ENCODE assay signal across 1 cellular context in genomic region chr4:24588216-24588954, GRCh38.
TF ChIP-seq lines count a peak whose summit lies in the region.

No MANE protein-coding gene starts in this region.

TF ChIP-seq in K562, 482 proteins besides CTCF, POLR2A, EP300 and RAD21 (continued from another document):
- TF ChIP-seq PBX2 (CRISPR knock-in tag; IDR thresholded peaks at IDR 0.05; ENCODE audit: low read depth) = no peak
- peak; percentile 80 for TF ChIP-seq PBX2 (tag; conservative IDR thresholded peaks at IDR 0.05; ENCODE audit: low read depth)
- peak; percentile 52; the same call in 1 of the 2 replicates for TF ChIP-seq ZNF644 (tag; IDR thresholded peaks at IDR 0.05; ENCODE audit: low read depth)
- TF ChIP-seq STAT5A (IDR thresholded peaks at IDR 0.05; ENCODE audit: borderline replicate concordance, low read length) = peak; percentile 49; the same call in 1 of the 2 replicates
- TF ChIP-seq POLR2H (tag; IDR thresholded peaks at IDR 0.05; ENCODE audit: low read depth) = no peak
- no peak for TF ChIP-seq NR0B1 (IDR thresholded peaks at IDR 0.05; ENCODE audit: partially characterized antibody)
- peak; percentile 89 for TF ChIP-seq ARID1B (IDR thresholded peaks at IDR 0.05)
- TF ChIP-seq NR1H2 (CRISPR knock-in tag; IDR thresholded peaks at IDR 0.05) = no peak
- peak; percentile 78; the same call in 1 of the 2 replicates for TF ChIP-seq FOXM1 (IDR thresholded peaks at IDR 0.05; ENCODE audit: low read depth)
- no peak for TF ChIP-seq FOXM1 (CRISPR knock-in tag; IDR thresholded peaks at IDR 0.05; ENCODE audit: low read depth)
- peak; percentile 75 for TF ChIP-seq SMARCA4 (IDR thresholded peaks at IDR 0.05)
- peak; percentile 82 for TF ChIP-seq NCOR1 (IDR thresholded peaks at IDR 0.05)
- no peak for TF ChIP-seq CUX1 (CRISPR knock-in tag; IDR thresholded peaks at IDR 0.05)
- no peak for TF ChIP-seq ZNF518B (CRISPR knock-in tag; IDR thresholded peaks at IDR 0.05)
- TF ChIP-seq HNRNPLL (IDR thresholded peaks at IDR 0.05; ENCODE audit: low read depth, low read length, poor library complexity, severe bottlenecking) = no peak
- TF ChIP-seq COPS2 (conservative IDR thresholded peaks at IDR 0.05) = no peak
- peak; percentile 48; the same call in 1 of the 2 replicates for TF ChIP-seq ZNF766 (CRISPR knock-in tag; conservative IDR thresholded peaks at IDR 0.05)
- no peak for TF ChIP-seq HMG20A (CRISPR knock-in tag; conservative IDR thresholded peaks at IDR 0.05)
- TF ChIP-seq AFF4 (CRISPR knock-in tag; IDR thresholded peaks at IDR 0.05) = no peak
- TF ChIP-seq ZNF830 (CRISPR knock-in tag; IDR thresholded peaks at IDR 0.05) = no peak
- TF ChIP-seq ZNF398 (CRISPR knock-in tag; IDR thresholded peaks at IDR 0.05) = no peak
- no peak for TF ChIP-seq DDX20 (tag; IDR thresholded peaks at IDR 0.05; ENCODE audit: low read depth)
